ENCODE assay signal across 1 cellular context in the genomic region with DNA sequence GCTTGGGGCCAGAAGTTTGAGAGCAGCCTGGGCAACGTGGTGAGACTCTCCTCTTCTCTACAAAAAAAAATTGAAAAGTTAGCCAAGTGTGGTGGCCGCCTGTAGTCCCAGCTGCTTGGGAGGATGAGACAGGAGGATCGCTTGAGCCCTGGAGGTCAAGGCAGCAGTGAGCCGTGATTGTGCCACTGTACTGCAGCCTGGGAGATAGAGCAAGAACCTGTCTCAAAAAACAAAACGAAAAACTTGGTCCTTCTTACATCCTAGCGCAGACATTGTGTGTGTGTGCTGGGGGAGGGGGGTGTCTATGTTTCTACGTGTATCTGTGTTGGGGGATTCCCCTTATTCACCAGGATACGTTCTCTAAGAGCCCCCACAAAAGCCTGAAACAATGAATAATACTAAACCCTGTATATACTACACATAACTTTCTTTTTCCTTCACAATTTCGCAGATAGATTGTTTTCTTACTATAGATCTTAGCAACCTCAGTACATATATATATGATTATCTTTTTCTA.
TF ChIP-seq lines count a peak whose summit lies in the region.

No MANE protein-coding gene starts in this region.

TF ChIP-seq in endothelial cell of umbilical vein, 7 proteins besides CTCF, POLR2A, EP300 and RAD21:
- TF ChIP-seq EZH2 (IDR thresholded peaks at IDR 0.05; ENCODE audit: borderline replicate concordance, low read depth, low read length, severe bottlenecking) (no peak), JUN (IDR thresholded peaks at IDR 0.05; ENCODE audit: borderline replicate concordance, insufficient read depth, insufficient read length, low read depth) (no peak), GATA2 (IDR thresholded peaks at IDR 0.05; ENCODE audit: insufficient read depth, insufficient read length, low read depth, low read length) (no peak), FOS (IDR thresholded peaks at IDR 0.05; ENCODE audit: borderline replicate concordance, insufficient read depth, low read length) (no peak), POLR2AphosphoS5 (IDR thresholded peaks at IDR 0.05; ENCODE audit: insufficient read depth, low read depth, low read length) (no peak), MYC (IDR thresholded peaks at IDR 0.05; ENCODE audit: low read depth, low read length) (no peak)
- TF ChIP-seq, protein P1, sequence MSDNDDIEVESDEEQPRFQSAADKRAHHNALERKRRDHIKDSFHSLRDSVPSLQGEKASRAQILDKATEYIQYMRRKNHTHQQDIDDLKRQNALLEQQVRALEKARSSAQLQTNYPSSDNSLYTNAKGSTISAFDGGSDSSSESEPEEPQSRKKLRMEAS (IDR thresholded peaks at IDR 0.05; ENCODE audit: insufficient read depth, insufficient read length): no peak
